ENCODE assay signal across 1 cellular context in genomic region chr16:49811630-49812334, GRCh38.
TF ChIP-seq lines count a peak whose summit lies in the region.

No MANE protein-coding gene starts in this region.

TF ChIP-seq in HepG2, 621 proteins besides CTCF, POLR2A, EP300 and RAD21:
- no peak for TF ChIP-seq KIAA2018 (CRISPR knock-in tag; IDR thresholded peaks at IDR 0.05; ENCODE audit: borderline replicate concordance)
- peak; percentile 95 for TF ChIP-seq ZNF768 (CRISPR knock-in tag; IDR thresholded peaks at IDR 0.05)
- TF ChIP-seq ZNF292 (CRISPR knock-in tag; IDR thresholded peaks at IDR 0.05; ENCODE audit: borderline replicate concordance, low read depth) = no peak
- peak; percentile 29; the same call in 1 of the 2 replicates for TF ChIP-seq ZMYM3 (CRISPR knock-in tag; IDR thresholded peaks at IDR 0.05)
TF ChIP-seq in HepG2: peak in this region for 2.
